24 cellular contexts compared by ENCODE assay signal in the genomic region with DNA sequence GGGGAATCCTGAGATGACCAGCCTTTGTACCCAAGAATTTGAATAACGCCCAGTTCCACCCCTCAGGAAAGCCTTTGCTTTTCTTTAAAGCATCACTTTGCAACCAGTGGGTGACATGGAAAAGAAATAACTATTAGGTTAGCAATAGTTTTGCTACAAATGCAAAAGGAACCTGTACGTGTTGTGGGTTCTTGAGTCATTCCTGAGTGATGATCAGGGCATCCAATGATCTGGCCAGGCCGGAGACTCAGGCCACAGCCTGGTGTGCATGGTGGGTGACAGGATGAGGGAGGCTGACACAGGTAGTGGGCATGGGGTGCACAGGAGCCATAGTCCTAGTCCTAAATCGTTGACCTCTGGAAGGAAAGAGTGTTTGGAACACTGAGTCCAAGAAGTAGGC.
DNase-seq lines count a peak whose midpoint lies in the region; ATAC-seq and TF ChIP-seq lines count a peak whose summit lies in the region.
"Had no signal": no experiment of that assay in that cellular context is flagged by ENCODE, and none has a peak within 500 bp of the region (broad histone marks: within the 10 kb centered on the region; RNA-seq: fewer than 3 reads in every experiment).

No MANE protein-coding gene starts in this region.

- H2AK9ac ChIP-seq in IMR-90 (replicated peaks; ENCODE audit: low read depth, low read length, poor library complexity), result peak overlapping the region; percentile 37

- H3K27me3 ChIP-seq in IMR-90 (ENCODE audit: control insufficient read depth, insufficient read depth, low read length) (no peaks in the 10 kb centered on the region), neuronal stem cell (ENCODE audit: control insufficient read depth in 3 of 3, insufficient read depth in 3 of 3, low read depth in 1 of 3, low read length in 3 of 3) (no peaks in the 10 kb centered on the region), H7 (ENCODE audit: control insufficient read depth, insufficient read depth, low read length) (no peaks in the 10 kb centered on the region)

- in situ Hi-C loops in IMR-90 (cut with MboI; ENCODE audit: low sequenced_read_pairs) (no loop called here), astrocyte of the spinal cord (cut with HindIII; ENCODE audit: low sequenced_read_pairs) (no loop called here)

- WGBS in IMR-90 (ENCODE audit: extremely low coverage in 2 of 2, insufficient read length in 1 of 2), 2 experiments, result 10% methylated on average over 2 of the region's 4 CpGs; no CpG with 5 or more reads in 1 of the 2 experiments
- WGBS in neuronal stem cell (ENCODE audit: extremely low coverage in 2 of 2, insufficient read length in 2 of 2, insufficient replicate concordance in 1 of 2), 2 donors, result no CpG with 5 or more reads among the region's 4 CpGs

- no peak overlapping the region for H3K18ac ChIP-seq in IMR-90 (ENCODE audit: low read depth, low read length)
- H3K18ac ChIP-seq in neuronal stem cell (ENCODE audit: low read length), result peak overlapping the region; percentile 68

- intact Hi-C loops in IMR-90 (cut with micrococcal nuclease), result no loop called here

- H3K23ac ChIP-seq in IMR-90 (ENCODE audit: low read depth, low read length) (no peak overlapping the region), neuronal stem cell (ENCODE audit: low read depth, low read length, poor library complexity) (no peak overlapping the region)

- H2AK5ac ChIP-seq in IMR-90 (ENCODE audit: low read depth, low read length), result no peak overlapping the region; the same call in 1 of the 2 replicates
- H2AK5ac ChIP-seq in neuronal stem cell (ENCODE audit: low read depth, low read length), result no peak overlapping the region

- H4K91ac ChIP-seq in IMR-90 (ENCODE audit: insufficient read depth, low read depth, low read length), result peak overlapping the region; percentile 24; the same call in 1 of the 2 replicates
- H4K91ac ChIP-seq in neuronal stem cell (ENCODE audit: low read depth, low read length, poor library complexity), result no peak overlapping the region

- DNase-seq in EL, result peak; percentile 47
- peak; percentile 60 for DNase-seq in IMR-90
- peak; percentile 31 for DNase-seq in astrocyte of the spinal cord (ENCODE audit: low read depth, low spot score)
- no peak for DNase-seq in neuronal stem cell (ENCODE audit: low spot score)
- DNase-seq in kidney glomerular epithelial cell (lab: John Stamatoyannopoulos, UW), result no peak
- no peak for DNase-seq in activated naive CD4-positive, alpha-beta T cell (lab: John Stamatoyannopoulos, UW)
- DNase-seq in H7, result no peak
- DNase-seq in stimulated activated CD4-positive, alpha-beta T cell treated with anti-CD3 and anti-CD28 coated beads, Interleukin-15, amount 100 ng/mL, for 24 hours, result no peak
- DNase-seq: AML-193, DMS 273 treated with DMSO at 0.1 percent for 48 hours, DND-41, GF-D8, KG1, NCI-H1048, NCI-H1436, NCI-H2029, NCI-H345, NCI-H524 treated with DMSO at 0.1 percent for 48 hours, SIG-M5 had no signal

- no TSS peak for BruUV-seq in IMR-90 (replicated peaks; lab: Mats Ljungman, UMichigan)

- H3K9ac ChIP-seq in IMR-90 (ENCODE audit: low read depth, low read length) (no peak overlapping the region), neuronal stem cell (ENCODE audit: low read depth, low read length, poor library complexity) (no peak overlapping the region)

- H4K5ac ChIP-seq in IMR-90 (ENCODE audit: low read depth, low read length), result no peak overlapping the region

- no peaks in the 10 kb centered on the region for H3K79me1 ChIP-seq in IMR-90 (ENCODE audit: low read depth in 1 of 2, low read length in 2 of 2)
- no peaks in the 10 kb centered on the region for H3K79me1 ChIP-seq in neuronal stem cell (ENCODE audit: low read depth, low read length)

- POLR2A ChIA-PET in IMR-90 (lab: Charles Lee; ENCODE audit: unreplicated experiment), result no interaction called here

- TF ChIP-seq POLR2A in IMR-90 (IDR thresholded peaks at IDR 0.05; ENCODE audit: low read depth, low read length), result no peak

- H2AFZ ChIP-seq in IMR-90 (replicated peaks; ENCODE audit: low read length, poor library complexity) (peak overlapping the region; percentile 77), neuronal stem cell (ENCODE audit: low read length) (no peak overlapping the region)
- H2AFZ ChIP-seq: GM23338 had no signal

- H3K9me3 ChIP-seq in IMR-90 (ENCODE audit: control insufficient read depth, insufficient read depth, low read length) (peaks cover under 1% of the 10 kb centered on the region; the same call in 1 of the 2 replicates), neuronal stem cell (replicated peaks in 1 of 2; ENCODE audit: control insufficient read depth in 2 of 2, insufficient read depth in 1 of 2, low read depth in 1 of 2, low read length in 2 of 2) (no peaks in the 10 kb centered on the region)

- H3K4me2 ChIP-seq in IMR-90 (ENCODE audit: low read depth, low read length) (no peak overlapping the region), neuronal stem cell (ENCODE audit: insufficient read depth, low read length, poor library complexity, severe bottlenecking) (no peak overlapping the region)
- H3K4me2 ChIP-seq: GM23338 had no signal

- H3K4me1 ChIP-seq in IMR-90 (ENCODE audit: control insufficient read depth, insufficient read depth, low read length), result peaks cover 7% of the 10 kb centered on the region
- peaks cover 0 to 1% of the 10 kb centered on the region in 2 donors for H3K4me1 ChIP-seq in neuronal stem cell (ENCODE audit: control insufficient read depth in 2 of 2, insufficient read depth in 1 of 2, low read depth in 1 of 2, low read length in 2 of 2)

- no peak overlapping the region for H2BK12ac ChIP-seq in neuronal stem cell (ENCODE audit: low read length)

- H4K8ac ChIP-seq in IMR-90 (ENCODE audit: low read depth in 2 of 2, low read length in 2 of 2) (0 out of 4 replicates have a peak overlapping the region, but pooled peaks of 1 of the 2 experiments have one; percentile 38), neuronal stem cell (ENCODE audit: low read depth, low read length) (no peak overlapping the region)

- dilution Hi-C loops in IMR-90 (cut with HindIII; ENCODE audit: low sequenced_read_pairs, unreplicated experiment), result no loop called here

- H2BK15ac ChIP-seq in IMR-90 (ENCODE audit: low read depth, low read length), result no peak overlapping the region
- H2BK15ac ChIP-seq in neuronal stem cell (ENCODE audit: low read length), result no peak overlapping the region

- H4K20me1 ChIP-seq in IMR-90 (ENCODE audit: insufficient read depth, low read length), result no peaks in the 10 kb centered on the region

- H3K4me3 ChIP-seq in IMR-90 (ENCODE audit: insufficient read depth, low read depth, low read length), result no peak overlapping the region
- no peak overlapping the region for H3K4me3 ChIP-seq in astrocyte of the spinal cord (ENCODE audit: low read depth, low read length)
- H3K4me3 ChIP-seq in neuronal stem cell (ENCODE audit: low read length in 2 of 2), result no peak overlapping the region
- H3K4me3 ChIP-seq in H7 (ENCODE audit: insufficient read depth, low read depth, low read length), result no peak overlapping the region
- H3K4me3 ChIP-seq: GM12878, GM23338 had no signal

- TF ChIP-seq RAD21 in IMR-90 (IDR thresholded peaks at IDR 0.05; ENCODE audit: low read length), result no peak

- H3K4ac ChIP-seq in IMR-90 (ENCODE audit: low read depth, low read length) (no peak overlapping the region), neuronal stem cell (ENCODE audit: low read length) (no peak overlapping the region)

- CTCF ChIA-PET in IMR-90 (lab: Yijun Ruan, JAX), result no interaction called here

- no peak overlapping the region for H3K56ac ChIP-seq in IMR-90 (ENCODE audit: extremely low read depth, insufficient read depth, low read length)

- H2BK120ac ChIP-seq in IMR-90 (ENCODE audit: low read depth, low read length) (no peak overlapping the region), neuronal stem cell (ENCODE audit: low read depth, low read length) (no peak overlapping the region)

- H3K9me1 ChIP-seq in IMR-90 (ENCODE audit: insufficient read depth, low read length), result 0 out of 2 replicates have a peak, but pooled peaks cover 3% of the 10 kb centered on the region

- no peak overlapping the region for H2BK20ac ChIP-seq in IMR-90 (ENCODE audit: low read depth, low read length)

- H2BK5ac ChIP-seq in IMR-90 (ENCODE audit: low read depth, low read length, poor library complexity, severe bottlenecking), result peak overlapping the region; percentile 51
- no peak overlapping the region for H2BK5ac ChIP-seq in neuronal stem cell (ENCODE audit: low read length)

- H3K14ac ChIP-seq in IMR-90 (replicated peaks; ENCODE audit: low read depth, low read length), result 0 out of 2 replicates have a peak overlapping the region, but pooled peaks have one; percentile 40
- H3K14ac ChIP-seq in neuronal stem cell (ENCODE audit: low read length), result no peak overlapping the region

- H3K36me3 ChIP-seq in IMR-90 (ENCODE audit: control insufficient read depth, insufficient read depth, low read length) (no peaks in the 10 kb centered on the region), neuronal stem cell (replicated peaks in 1 of 2; ENCODE audit: control insufficient read depth in 2 of 2, insufficient read depth in 2 of 2, low read length in 2 of 2) (no peaks in the 10 kb centered on the region), H7 (replicated peaks; ENCODE audit: control insufficient read depth, insufficient read depth, low read length) (no peaks in the 10 kb centered on the region)

- no peak overlapping the region for H3K27ac ChIP-seq in IMR-90 (ENCODE audit: insufficient read depth, low read length)
- no peak overlapping the region for H3K27ac ChIP-seq in neuronal stem cell (replicated peaks; ENCODE audit: low read length)
- H3K27ac ChIP-seq: RWPE1 had no signal

- ATAC-seq in IMR-90 (ENCODE audit: low read depth), result no peak; the same call in 1 of the 2 replicates
- ATAC-seq: GM12878, GM23338, HepG2, SK-N-SH treated with all-trans-retinoic acid at 6 μM for 48 hours had no signal

- no peak for TF ChIP-seq CTCF in IMR-90 (conservative IDR thresholded peaks at IDR 0.05; ENCODE audit: low read depth, low read length)
- no peak for TF ChIP-seq CTCF in astrocyte of the spinal cord (IDR thresholded peaks at IDR 0.05; ENCODE audit: low read depth, low read length)

TF ChIP-seq in IMR-90, 13 proteins besides CTCF, POLR2A, EP300 and RAD21 (continues in another document):
- TF ChIP-seq MXI1 (IDR thresholded peaks at IDR 0.05; ENCODE audit: borderline replicate concordance, low read depth, low read length), result no peak
- no peak for TF ChIP-seq FOS (IDR thresholded peaks at IDR 0.05; ENCODE audit: low read depth, low read length)
- no peak for TF ChIP-seq NFE2L2 (IDR thresholded peaks at IDR 0.05; ENCODE audit: low read depth, low read length)
- TF ChIP-seq CEBPB (IDR thresholded peaks at IDR 0.05; ENCODE audit: low read depth, low read length), result no peak
- TF ChIP-seq, protein P1, sequence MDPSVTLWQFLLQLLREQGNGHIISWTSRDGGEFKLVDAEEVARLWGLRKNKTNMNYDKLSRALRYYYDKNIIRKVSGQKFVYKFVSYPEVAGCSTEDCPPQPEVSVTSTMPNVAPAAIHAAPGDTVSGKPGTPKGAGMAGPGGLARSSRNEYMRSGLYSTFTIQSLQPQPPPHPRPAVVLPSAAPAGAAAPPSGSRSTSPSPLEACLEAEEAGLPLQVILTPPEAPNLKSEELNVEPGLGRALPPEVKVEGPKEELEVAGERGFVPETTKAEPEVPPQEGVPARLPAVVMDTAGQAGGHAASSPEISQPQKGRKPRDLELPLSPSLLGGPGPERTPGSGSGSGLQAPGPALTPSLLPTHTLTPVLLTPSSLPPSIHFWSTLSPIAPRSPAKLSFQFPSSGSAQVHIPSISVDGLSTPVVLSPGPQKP (IDR thresholded peaks at IDR 0.05; ENCODE audit: borderline replicate concordance, low read depth, low read length), result no peak

Comparison
In these comparisons a context has a peak if more than half of its experiments do, and no peak if none do; other contexts are left out.
1. DNase-seq: peak in EL (single experiment), IMR-90 (single experiment) and astrocyte of the spinal cord (single experiment); none in neuronal stem cell (single experiment), kidney glomerular epithelial cell (single experiment), activated naive CD4-positive, alpha-beta T cell (0 of 4), H7 (single experiment) and stimulated activated CD4-positive, alpha-beta T cell treated with anti-CD3 and anti-CD28 coated beads, Interleukin-15, amount 100 ng/mL, for 24 hours (single experiment).